ENCODE assay signal across 1 cellular context in the genomic region with DNA sequence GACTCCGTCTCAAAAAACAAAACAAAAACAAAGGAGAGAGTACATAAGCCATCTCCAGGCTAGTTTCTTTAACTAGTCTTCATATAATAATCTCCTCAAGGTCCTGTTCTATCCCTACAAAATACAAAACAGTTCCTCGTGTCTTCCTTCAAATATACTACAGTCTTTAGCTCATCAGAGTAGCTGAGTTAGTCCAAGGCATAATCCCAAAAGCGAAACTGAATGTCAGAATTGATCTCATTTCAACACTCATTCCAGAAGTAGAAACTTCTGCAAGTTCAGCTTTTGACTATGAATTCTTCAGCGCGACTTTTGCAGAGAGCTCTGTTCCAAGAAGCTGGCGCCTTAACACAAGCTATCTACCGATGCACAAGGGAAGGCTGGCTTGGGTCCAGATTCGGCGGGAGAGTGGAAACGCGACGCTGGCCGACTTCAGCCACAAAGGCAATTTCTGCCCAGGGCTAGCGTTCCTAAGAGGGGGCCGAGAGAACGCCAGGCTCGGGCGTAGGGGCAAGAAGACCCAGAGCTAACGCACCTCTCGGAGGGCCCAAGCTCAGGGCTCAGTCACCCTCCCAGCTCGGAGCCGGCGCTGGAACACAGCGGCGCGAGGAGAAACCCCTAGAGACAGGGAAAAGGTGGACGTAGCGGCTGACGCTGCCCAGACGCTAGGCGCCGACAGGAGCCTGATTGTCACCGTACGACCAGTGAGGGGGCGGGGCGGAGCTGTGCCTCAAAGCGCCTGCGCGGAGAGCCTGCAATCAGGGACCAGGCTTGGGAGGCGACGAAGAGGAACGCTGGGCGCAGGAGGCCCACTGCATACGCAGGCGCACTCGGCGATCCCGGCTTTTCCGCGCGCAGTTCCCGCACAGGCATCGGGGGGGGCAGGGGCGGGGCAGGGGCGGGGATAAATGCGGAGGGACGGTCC.
TF ChIP-seq lines count a peak whose summit lies in the region.

No MANE protein-coding gene starts in this region.

TF ChIP-seq in HepG2, 621 proteins besides CTCF, POLR2A, EP300 and RAD21 (continued from another document and continues in another):
- TF ChIP-seq CSRNP2 (CRISPR knock-in tag; conservative IDR thresholded peaks at IDR 0.05; ENCODE audit: low read depth) (no peak), THAP8 (CRISPR knock-in tag; IDR thresholded peaks at IDR 0.05; ENCODE audit: borderline replicate concordance) (0 out of 2 replicates have a peak, but pooled peaks have one; percentile 63), ZNF646 (CRISPR knock-in tag; IDR thresholded peaks at IDR 0.05) (no peak), ZFX (CRISPR knock-in tag; IDR thresholded peaks at IDR 0.05; ENCODE audit: low read depth) (peak; percentile 74), TARDBP (CRISPR knock-in tag; IDR thresholded peaks at IDR 0.05) (peak; percentile 57), ZNF567 (CRISPR knock-in tag; IDR thresholded peaks at IDR 0.05; ENCODE audit: borderline replicate concordance) (no peak), KIAA2018 (CRISPR knock-in tag; IDR thresholded peaks at IDR 0.05; ENCODE audit: borderline replicate concordance) (no peak), PAF1 (CRISPR knock-in tag; IDR thresholded peaks at IDR 0.05) (no peak), ZNF30 (CRISPR knock-in tag; IDR thresholded peaks at IDR 0.05) (no peak), SNAI1 (CRISPR knock-in tag; IDR thresholded peaks at IDR 0.05; ENCODE audit: borderline replicate concordance) (no peak), NCOR1 (IDR thresholded peaks at IDR 0.05; ENCODE audit: borderline replicate concordance, low read length) (no peak; the same call in 1 of the 2 replicates), ZNF468 (CRISPR knock-in tag; IDR thresholded peaks at IDR 0.05) (no peak), TMF1 (CRISPR knock-in tag; IDR thresholded peaks at IDR 0.05; ENCODE audit: low read depth) (no peak; the same call in 1 of the 2 replicates), ZNF205 (CRISPR knock-in tag; IDR thresholded peaks at IDR 0.05) (no peak), CREBL2 (CRISPR knock-in tag; IDR thresholded peaks at IDR 0.05; ENCODE audit: borderline replicate concordance) (0 out of 2 replicates have a peak, but pooled peaks have one; percentile 25)
- TF ChIP-seq, protein P1, sequence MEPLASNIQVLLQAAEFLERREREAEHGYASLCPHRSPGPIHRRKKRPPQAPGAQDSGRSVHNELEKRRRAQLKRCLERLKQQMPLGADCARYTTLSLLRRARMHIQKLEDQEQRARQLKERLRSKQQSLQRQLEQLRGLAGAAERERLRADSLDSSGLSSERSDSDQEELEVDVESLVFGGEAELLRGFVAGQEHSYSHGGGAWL (CRISPR knock-in tag; IDR thresholded peaks at IDR 0.05) = peak; percentile 78
- TF ChIP-seq, protein P2, sequence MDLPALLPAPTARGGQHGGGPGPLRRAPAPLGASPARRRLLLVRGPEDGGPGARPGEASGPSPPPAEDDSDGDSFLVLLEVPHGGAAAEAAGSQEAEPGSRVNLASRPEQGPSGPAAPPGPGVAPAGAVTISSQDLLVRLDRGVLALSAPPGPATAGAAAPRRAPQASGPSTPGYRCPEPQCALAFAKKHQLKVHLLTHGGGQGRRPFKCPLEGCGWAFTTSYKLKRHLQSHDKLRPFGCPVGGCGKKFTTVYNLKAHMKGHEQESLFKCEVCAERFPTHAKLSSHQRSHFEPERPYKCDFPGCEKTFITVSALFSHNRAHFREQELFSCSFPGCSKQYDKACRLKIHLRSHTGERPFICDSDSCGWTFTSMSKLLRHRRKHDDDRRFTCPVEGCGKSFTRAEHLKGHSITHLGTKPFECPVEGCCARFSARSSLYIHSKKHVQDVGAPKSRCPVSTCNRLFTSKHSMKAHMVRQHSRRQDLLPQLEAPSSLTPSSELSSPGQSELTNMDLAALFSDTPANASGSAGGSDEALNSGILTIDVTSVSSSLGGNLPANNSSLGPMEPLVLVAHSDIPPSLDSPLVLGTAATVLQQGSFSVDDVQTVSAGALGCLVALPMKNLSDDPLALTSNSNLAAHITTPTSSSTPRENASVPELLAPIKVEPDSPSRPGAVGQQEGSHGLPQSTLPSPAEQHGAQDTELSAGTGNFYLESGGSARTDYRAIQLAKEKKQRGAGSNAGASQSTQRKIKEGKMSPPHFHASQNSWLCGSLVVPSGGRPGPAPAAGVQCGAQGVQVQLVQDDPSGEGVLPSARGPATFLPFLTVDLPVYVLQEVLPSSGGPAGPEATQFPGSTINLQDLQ (CRISPR knock-in tag; IDR thresholded peaks at IDR 0.05) = no peak
- TF ChIP-seq, protein P3, sequence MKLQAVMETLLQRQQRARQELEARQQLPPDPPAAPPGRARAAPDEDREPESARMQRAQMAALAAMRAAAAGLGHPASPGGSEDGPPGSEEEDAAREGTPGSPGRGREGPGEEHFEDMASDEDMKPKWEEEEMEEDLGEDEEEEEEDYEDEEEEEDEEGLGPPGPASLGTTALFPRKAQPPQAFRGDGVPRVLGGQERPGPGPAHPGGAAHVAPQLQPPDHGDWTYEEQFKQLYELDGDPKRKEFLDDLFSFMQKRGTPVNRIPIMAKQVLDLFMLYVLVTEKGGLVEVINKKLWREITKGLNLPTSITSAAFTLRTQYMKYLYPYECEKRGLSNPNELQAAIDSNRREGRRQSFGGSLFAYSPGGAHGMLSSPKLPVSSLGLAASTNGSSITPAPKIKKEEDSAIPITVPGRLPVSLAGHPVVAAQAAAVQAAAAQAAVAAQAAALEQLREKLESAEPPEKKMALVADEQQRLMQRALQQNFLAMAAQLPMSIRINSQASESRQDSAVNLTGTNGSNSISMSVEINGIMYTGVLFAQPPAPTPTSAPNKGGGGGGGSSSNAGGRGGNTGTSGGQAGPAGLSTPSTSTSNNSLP (IDR thresholded peaks at IDR 0.05; ENCODE audit: low read depth, low read length) = 0 out of 2 replicates have a peak, but pooled peaks have one; percentile 7
- TF ChIP-seq, protein P4, sequence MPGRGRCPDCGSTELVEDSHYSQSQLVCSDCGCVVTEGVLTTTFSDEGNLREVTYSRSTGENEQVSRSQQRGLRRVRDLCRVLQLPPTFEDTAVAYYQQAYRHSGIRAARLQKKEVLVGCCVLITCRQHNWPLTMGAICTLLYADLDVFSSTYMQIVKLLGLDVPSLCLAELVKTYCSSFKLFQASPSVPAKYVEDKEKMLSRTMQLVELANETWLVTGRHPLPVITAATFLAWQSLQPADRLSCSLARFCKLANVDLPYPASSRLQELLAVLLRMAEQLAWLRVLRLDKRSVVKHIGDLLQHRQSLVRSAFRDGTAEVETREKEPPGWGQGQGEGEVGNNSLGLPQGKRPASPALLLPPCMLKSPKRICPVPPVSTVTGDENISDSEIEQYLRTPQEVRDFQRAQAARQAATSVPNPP (CRISPR knock-in tag; IDR thresholded peaks at IDR 0.05) = 0 out of 2 replicates have a peak, but pooled peaks have one; percentile 60
